Comparison of ENCODE assay signal across 12 cellular contexts in genomic region chr2:157421377-157421944, GRCh38. TPM values are rescaled to one million over a fixed set of nuclear protein-coding genes. Genes with fewer than 3 reads are reported as not detected.
DNase-seq lines count a peak whose midpoint lies in the region; ATAC-seq and TF ChIP-seq lines count a peak whose summit lies in the region.
"Had no signal": no experiment of that assay in that cellular context is flagged by ENCODE, and none has a peak within 500 bp of the region (broad histone marks: within the 10 kb centered on the region; RNA-seq: fewer than 3 reads in every experiment).

No MANE protein-coding gene starts in this region.

- H3K4me1 Mint-ChIP-seq in IgD-negative memory B cell (peaks cover 33 to 58% (median 49%) of the 10 kb centered on the region in 3 donors), natural killer cell (peaks cover 60 to 63% of the 10 kb centered on the region in 2 donors)
- H3K4me1 Mint-ChIP-seq in activated naive CD8-positive, alpha-beta T cell treated with anti-CD3 and anti-CD28 coated beads for 36 hours = peaks cover 71% of the 10 kb centered on the region

- intact Hi-C loops in natural killer cell (cut with micrococcal nuclease) = loop anchor here (1.0 kb wide), 1 partner anchor 18 kb away; no protein-coding TSS in a partner anchor
- intact Hi-C loops in Right ventricle myocardium superior (cut with DNase I) = no loop called here

- TF ChIP-seq CTCF in natural killer cell (IDR thresholded peaks at IDR 0.05) = no peak

- peaks cover 36% of the 10 kb centered on the region for H3K36me3 Mint-ChIP-seq in IgD-negative memory B cell
- peaks cover 81% of the 10 kb centered on the region for H3K36me3 Mint-ChIP-seq in activated naive CD8-positive, alpha-beta T cell treated with anti-CD3 and anti-CD28 coated beads for 36 hours
- H3K36me3 Mint-ChIP-seq in natural killer cell = peaks cover 60% of the 10 kb centered on the region

- no peak for ATAC-seq in natural killer cell
- ATAC-seq in GM18870 (IDR thresholded peaks at IDR 0.05; ENCODE audit: unreplicated experiment) = no peak
- ATAC-seq in Right ventricle myocardium superior (ENCODE audit: poor library complexity) = no peak

- DNase-seq in CD1c-positive myeloid dendritic cell (ENCODE audit: extremely low spot score) (peak; percentile 88), natural killer cell (no peak), Right ventricle myocardium superior (no peak), HCEC 1CT (no peak)
- no peak for DNase-seq in activated naive CD8-positive, alpha-beta T cell treated with anti-CD3 and anti-CD28 coated beads for 36 hours
- DNase-seq in stimulated activated CD4-positive, alpha-beta T cell treated with anti-CD3 and anti-CD28 coated beads, Interleukin-1b, Interleukin-23, amount 100 ng/mL, for 48 hours = no peak
- DNase-seq: activated CD4-positive, alpha-beta T cell treated with anti-CD3 and anti-CD28 coated beads for 4 hours; head of caudate nucleus; kidney glomerular epithelial cell; NCI-H1105 had no signal

- peak overlapping the region in 3 of 4 donors; percentile 67 to 79 (median 73) for H3K4me3 Mint-ChIP-seq in IgD-negative memory B cell
- peak overlapping the region; percentile 54 for H3K4me3 Mint-ChIP-seq in activated naive CD8-positive, alpha-beta T cell treated with anti-CD3 and anti-CD28 coated beads for 36 hours
- H3K4me3 Mint-ChIP-seq in natural killer cell = peak overlapping the region; percentile 70

- H3K27me3 Mint-ChIP-seq in IgD-negative memory B cell = peaks cover 2% of the 10 kb centered on the region
- no peaks in the 10 kb centered on the region for H3K27me3 Mint-ChIP-seq in activated naive CD8-positive, alpha-beta T cell treated with anti-CD3 and anti-CD28 coated beads for 36 hours
- H3K27me3 Mint-ChIP-seq in natural killer cell (ENCODE audit: low read depth in 2 of 2) = no peaks in the 10 kb centered on the region

- peaks cover 2 to 4% (median 3%) of the 10 kb centered on the region in 3 donors for H3K9me3 Mint-ChIP-seq in IgD-negative memory B cell
- H3K9me3 Mint-ChIP-seq in activated naive CD8-positive, alpha-beta T cell treated with anti-CD3 and anti-CD28 coated beads for 36 hours = peaks cover 9% of the 10 kb centered on the region
- peaks cover 0 to 4% of the 10 kb centered on the region in 2 donors for H3K9me3 Mint-ChIP-seq in natural killer cell

- peak overlapping the region; percentile 89 to 96 (median 93) for H3K27ac Mint-ChIP-seq in IgD-negative memory B cell
- H3K27ac Mint-ChIP-seq in activated naive CD8-positive, alpha-beta T cell treated with anti-CD3 and anti-CD28 coated beads for 36 hours = peak overlapping the region; percentile 91
- H3K27ac Mint-ChIP-seq in natural killer cell = peak overlapping the region; percentile 92 to 94

RNA-seq across cellular contexts. Expression of gene CYTIP, which starts 22.4 kb away (rescaled TPM):
- 83.6 TPM for polyA plus RNA-seq in IgD-negative memory B cell
- total RNA-seq in activated naive CD8-positive, alpha-beta T cell treated with anti-CD3 and anti-CD28 coated beads for 36 hours = 100 to 1,000 TPM; 302 to 304 TPM
- total RNA-seq in natural killer cell (100 to 1,000 TPM; 276 to 363 (median 357) TPM), Right ventricle myocardium superior (1.1 TPM)

Comparison
In these comparisons a context has a peak if more than half of its experiments do, and no peak if none do; other contexts are left out.
1. RNA of gene CYTIP, which starts 22.4 kb away (total RNA-seq): 276 to 363 TPM in natural killer cell and 302 to 304 TPM in activated naive CD8-positive, alpha-beta T cell treated with anti-CD3 and anti-CD28 coated beads for 36 hours; 1.1 TPM in Right ventricle myocardium superior (single experiment); every median in the first group is over 100 times any median in the second.
2. Peak in every context shown above with its lines, with median percentiles within 50 percentile points of each other: H3K27ac Mint-ChIP-seq and H3K4me3 Mint-ChIP-seq.